In genomic region chr3:98012974-98013373, GRCh38 we compare ENCODE assay signal across 1 cellular context.
TF ChIP-seq lines count a peak whose summit lies in the region.

No MANE protein-coding gene starts in this region.

TF ChIP-seq in HepG2, 621 proteins besides CTCF, POLR2A, EP300 and RAD21:
- TF ChIP-seq ZSCAN29 (CRISPR knock-in tag; conservative IDR thresholded peaks at IDR 0.05) (no peak), SMARCC2 (IDR thresholded peaks at IDR 0.05) (no peak), ZNF550 (CRISPR knock-in tag; IDR thresholded peaks at IDR 0.05; ENCODE audit: borderline replicate concordance) (no peak), HBP1 (CRISPR knock-in tag; IDR thresholded peaks at IDR 0.05; ENCODE audit: low read depth) (no peak), NCOA2 (CRISPR knock-in tag; IDR thresholded peaks at IDR 0.05) (peak; percentile 45; the same call in 1 of the 2 replicates), ISL2 (CRISPR knock-in tag; IDR thresholded peaks at IDR 0.05) (peak; percentile 59; the same call in 1 of the 2 replicates), CEBPB (IDR thresholded peaks at IDR 0.05; ENCODE audit: borderline replicate concordance, low read depth, low read length) (peak; percentile 74; the same call in 1 of the 2 replicates), GATAD2A (CRISPR knock-in tag; IDR thresholded peaks at IDR 0.05) (peak; percentile 59), ZNF639 (CRISPR knock-in tag; conservative IDR thresholded peaks at IDR 0.05) (no peak), ZBTB43 (CRISPR knock-in tag; conservative IDR thresholded peaks at IDR 0.05) (0 out of 2 replicates have a peak, but pooled peaks have one; percentile 60), SOX5 (CRISPR knock-in tag; IDR thresholded peaks at IDR 0.05; ENCODE audit: borderline replicate concordance) (peak; percentile 49; the same call in 1 of the 2 replicates), ELF3 (CRISPR knock-in tag; IDR thresholded peaks at IDR 0.05) (0 out of 2 replicates have a peak, but pooled peaks have one; percentile 23), ARID3A (IDR thresholded peaks at IDR 0.05; ENCODE audit: low read depth, low read length) (0 out of 2 replicates have a peak, but pooled peaks have one; percentile 14), ARID5B (CRISPR knock-in tag; IDR thresholded peaks at IDR 0.05) (peak; percentile 58; the same call in 1 of the 2 replicates), HNF4G (IDR thresholded peaks at IDR 0.05; ENCODE audit: borderline replicate concordance, low read depth, low read length) (peak; percentile 25; the same call in 1 of the 2 replicates), HNF4G (CRISPR knock-in tag; IDR thresholded peaks at IDR 0.05; ENCODE audit: borderline replicate concordance, low read depth) (no peak), CREB1 (IDR thresholded peaks at IDR 0.05) (no peak), CREB1 (CRISPR knock-in tag; IDR thresholded peaks at IDR 0.05) (0 out of 2 replicates have a peak, but pooled peaks have one; percentile 8), HNF4A (CRISPR knock-in tag; IDR thresholded peaks at IDR 0.05) (peak; percentile 55), LCORL (IDR thresholded peaks at IDR 0.05) (no peak), LCORL (CRISPR knock-in tag; IDR thresholded peaks at IDR 0.05) (0 out of 2 replicates have a peak, but pooled peaks have one; percentile 18), BCL6 (CRISPR knock-in tag; IDR thresholded peaks at IDR 0.05) (peak; percentile 86), CEBPG (CRISPR knock-in tag; IDR thresholded peaks at IDR 0.05) (peak; percentile 73), SOX13 (IDR thresholded peaks at IDR 0.05) (no peak), SOX13 (CRISPR knock-in tag; conservative IDR thresholded peaks at IDR 0.05 in 1 of 2, IDR thresholded peaks at IDR 0.05 in 1 of 2) (peak in 1 of 2 experiments; percentile 68; a peak in 1 of 4 replicates), HMG20A (CRISPR knock-in tag; IDR thresholded peaks at IDR 0.05; ENCODE audit: borderline replicate concordance) (peak; percentile 71; the same call in 1 of the 2 replicates), RCOR2 (CRISPR knock-in tag; IDR thresholded peaks at IDR 0.05) (0 out of 2 replicates have a peak, but pooled peaks have one; percentile 38), FOXA3 (CRISPR knock-in tag; IDR thresholded peaks at IDR 0.05) (peak; percentile 11; the same call in 1 of the 2 replicates), TCF7 (IDR thresholded peaks at IDR 0.05; ENCODE audit: low read depth) (peak; percentile 16; the same call in 1 of the 2 replicates), FOXJ3 (CRISPR knock-in tag; IDR thresholded peaks at IDR 0.05; ENCODE audit: borderline replicate concordance) (peak; percentile 30; the same call in 1 of the 2 replicates), NFE2 (CRISPR knock-in tag; IDR thresholded peaks at IDR 0.05) (no peak)
- TF ChIP-seq, protein P1, sequence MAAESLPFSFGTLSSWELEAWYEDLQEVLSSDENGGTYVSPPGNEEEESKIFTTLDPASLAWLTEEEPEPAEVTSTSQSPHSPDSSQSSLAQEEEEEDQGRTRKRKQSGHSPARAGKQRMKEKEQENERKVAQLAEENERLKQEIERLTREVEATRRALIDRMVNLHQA (CRISPR knock-in tag; IDR thresholded peaks at IDR 0.05), result no peak
